Comparison of ENCODE assay signal across 12 cellular contexts in genomic region chr10:44933117-44933450, GRCh38. TPM values are rescaled to one million over a fixed set of nuclear protein-coding genes. Genes with fewer than 3 reads are reported as not detected.
DNase-seq lines count a peak whose midpoint lies in the region; ATAC-seq, FAIRE-seq and TF ChIP-seq lines count a peak whose summit lies in the region.
"Had no signal": no experiment of that assay in that cellular context is flagged by ENCODE, and none has a peak within 500 bp of the region (broad histone marks: within the 10 kb centered on the region; RNA-seq: fewer than 3 reads in every experiment).

No MANE protein-coding gene starts in this region.

- H3K9me3 Mint-ChIP-seq in stimulated activated naive CD8-positive, alpha-beta T cell treated with anti-CD3 and anti-CD28 coated beads, Interleukin-15, amount 100 ng/mL, for 72 hours: no peaks in the 10 kb centered on the region

- H3K27me3 ChIP-seq in KMS-11 (ENCODE audit: insufficient read depth, low read depth) (no peaks in the 10 kb centered on the region), HepG2 (ENCODE audit: control insufficient read depth in 1 of 2, insufficient read depth in 2 of 2, low read length in 2 of 2) (no peaks in the 10 kb centered on the region)
- H3K27me3 ChIP-seq: ascending aorta, SJCRH30 had no signal

- H3K4me3 ChIP-seq in KMS-11 (IDR thresholded peaks at IDR 0.05; ENCODE audit: insufficient read depth, low read depth, low read length): no peak overlapping the region
- H3K4me3 ChIP-seq in HepG2 (replicated peaks in 1 of 3; ENCODE audit: insufficient read depth in 1 of 3, low read depth in 2 of 3, low read length in 3 of 3): no peak overlapping the region
- H3K4me3 ChIP-seq: ascending aorta, SJCRH30 had no signal

- TF ChIP-seq CTCF in KMS-11 (conservative IDR thresholded peaks at IDR 0.05; ENCODE audit: low read depth, low read length) (no peak), HepG2 (CRISPR knock-in tag; IDR thresholded peaks at IDR 0.05) (no peak)

- H3K79me2 ChIP-seq in KMS-11 (ENCODE audit: insufficient read depth, low read depth) (no peaks in the 10 kb centered on the region), HepG2 (ENCODE audit: insufficient read depth, low read length) (no peaks in the 10 kb centered on the region)

- H3K36me3 ChIP-seq in KMS-11 (ENCODE audit: insufficient read depth) (no peaks in the 10 kb centered on the region), HepG2 (replicated peaks in 1 of 2; ENCODE audit: control insufficient read depth in 1 of 2, insufficient read depth in 2 of 2, low read length in 2 of 2) (no peaks in the 10 kb centered on the region)
- H3K36me3 ChIP-seq: ascending aorta, SJCRH30 had no signal

- peak; percentile 72 for ATAC-seq in stimulated activated naive CD8-positive, alpha-beta T cell treated with anti-CD3 and anti-CD28 coated beads, Interleukin-15, amount 100 ng/mL, for 72 hours
- ATAC-seq in stimulated activated naive CD8-positive, alpha-beta T cell treated with anti-CD3 and anti-CD28 coated beads, Interleukin-15, Interleukin-2, amounts not matched to agents 100 U/mL and 50 U/mL, for 24 hours: no peak
- ATAC-seq in HepG2 (peak; percentile 54), HG03108 (IDR thresholded peaks at IDR 0.05; ENCODE audit: unreplicated experiment) (no peak)

- H3K27ac ChIP-seq in KMS-11 (peak overlapping the region; percentile 45), HepG2 (ENCODE audit: extremely low read length, insufficient read depth, low read length) (no peak overlapping the region)
- H3K27ac ChIP-seq: SJCRH30 had no signal

- H3K4me3 Mint-ChIP-seq in stimulated activated naive CD8-positive, alpha-beta T cell treated with anti-CD3 and anti-CD28 coated beads, Interleukin-15, amount 100 ng/mL, for 72 hours: no peak overlapping the region
- H3K4me3 Mint-ChIP-seq: activated CD8-positive, alpha-beta memory T cell treated with anti-CD3 and anti-CD28 coated beads, Interleukin-2, amount 10 ng/mL, durations not matched to agents 7 days and 5 days had no signal

- no peak for FAIRE-seq in HepG2 (lab: Jason Lieb, UNC)
- FAIRE-seq in HTR-8/SVneo (lab: Jason Lieb, UNC): no peak
- FAIRE-seq: kidney had no signal

- CTCF ChIA-PET in HepG2 (lab: Yijun Ruan, JAX; ENCODE audit: low intra/inter-chr PET ratio, low total read pairs): interaction anchor here (1.5 to 3.1 kb wide), 3 partner anchors 27 to 58 kb away, joined by 5 to 64 read pairs (median 16); no protein-coding TSS in a partner anchor

- 13% methylated on average over 1 of the region's 1 CpG for WGBS in HepG2 (ENCODE audit: low lambda C conversion rate)

- intact Hi-C loops in HepG2 (cut with micrococcal nuclease; ENCODE audit: unreplicated experiment): loop anchor here (5.0 kb wide), 1 partner anchor 59 kb away; no protein-coding TSS in a partner anchor

- H2AFZ ChIP-seq in KMS-11 (ENCODE audit: low read depth): peak overlapping the region; percentile 38; the same call in 1 of the 2 replicates
- H2AFZ ChIP-seq in HepG2 (ENCODE audit: low read length): no peak overlapping the region

- H3K9me3 ChIP-seq in HepG2 (ENCODE audit: low read length): no peaks in the 10 kb centered on the region
- H3K9me3 ChIP-seq: ascending aorta, SJCRH30 had no signal

- TF ChIP-seq RAD21 in HepG2 (CRISPR knock-in tag; IDR thresholded peaks at IDR 0.05): no peak

- peaks cover 8% of the 10 kb centered on the region for H3K4me1 Mint-ChIP-seq in stimulated activated naive CD8-positive, alpha-beta T cell treated with anti-CD3 and anti-CD28 coated beads, Interleukin-15, amount 100 ng/mL, for 72 hours

- in situ Hi-C loops in HepG2 (cut with HindIII; ENCODE audit: extremely low pct_ligation_motif_present, low pct_unique_long_range_greater_than_20kb): loop anchor here (5.0 kb wide), 1 partner anchor 44 kb away; the partner anchor contains the start of gene DEPP1

- H3K9ac ChIP-seq in KMS-11 (no peak overlapping the region), HepG2 (ENCODE audit: insufficient read depth, low read depth, low read length) (no peak overlapping the region)

- no peak overlapping the region for H3K27ac Mint-ChIP-seq in stimulated activated naive CD8-positive, alpha-beta T cell treated with anti-CD3 and anti-CD28 coated beads, Interleukin-15, amount 100 ng/mL, for 72 hours
- H3K27ac Mint-ChIP-seq: activated CD8-positive, alpha-beta memory T cell treated with anti-CD3 and anti-CD28 coated beads, Interleukin-2, amount 10 ng/mL, durations not matched to agents 7 days and 5 days had no signal

- no peak for TF ChIP-seq POLR2A in HepG2 (IDR thresholded peaks at IDR 0.05; ENCODE audit: insufficient read depth in 1 of 2, low read depth in 2 of 2, low read length in 2 of 2)

- no TSS peak for BruUV-seq in HepG2 (replicated peaks; lab: Mats Ljungman, UMichigan)

- POLR2A ChIA-PET in HepG2 (lab: Yijun Ruan, JAX): interaction anchor here (0.7 to 7.1 kb wide), 8 partner anchors 16 to 62 kb away, joined by 3 to 215 read pairs (median 8); partner anchors contain the start of genes DEPP1, RASSF4 and TMEM72

- H4K20me1 ChIP-seq in KMS-11 (ENCODE audit: insufficient read depth) (no peaks in the 10 kb centered on the region), HepG2 (ENCODE audit: insufficient read depth, low read length) (no peaks in the 10 kb centered on the region)

- H3K4me2 ChIP-seq in KMS-11 (peak overlapping the region; percentile 13; the same call in 1 of the 2 replicates), HepG2 (ENCODE audit: low read depth, low read length) (no peak overlapping the region)

- H3K4me1 ChIP-seq in KMS-11 (ENCODE audit: low read depth, poor library complexity, severe bottlenecking) (peaks cover 46% of the 10 kb centered on the region), HepG2 (ENCODE audit: insufficient read depth, low read length) (peaks cover 68% of the 10 kb centered on the region)

- H3K27me3 Mint-ChIP-seq in stimulated activated naive CD8-positive, alpha-beta T cell treated with anti-CD3 and anti-CD28 coated beads, Interleukin-15, amount 100 ng/mL, for 72 hours: peaks cover 16% of the 10 kb centered on the region
- H3K27me3 Mint-ChIP-seq: activated CD8-positive, alpha-beta memory T cell treated with anti-CD3 and anti-CD28 coated beads, Interleukin-2, amount 10 ng/mL, durations not matched to agents 7 days and 5 days had no signal

- no peak for DNase-seq in stimulated activated naive CD8-positive, alpha-beta T cell treated with anti-CD3 and anti-CD28 coated beads, Interleukin-15, amount 100 ng/mL, for 72 hours
- DNase-seq in stimulated activated naive CD8-positive, alpha-beta T cell treated with anti-CD3 and anti-CD28 coated beads, Interleukin-15, Interleukin-2, amounts not matched to agents 100 U/mL and 50 U/mL, for 24 hours: no peak
- DNase-seq in HepG2 (ENCODE audit: low spot score) (no peak), HTR-8/SVneo (ENCODE audit: insufficient read length, low spot score) (no peak), activated gamma-delta T cell treated with Interleukin-2 at 50 U/mL for 16 hours (no peak), SIG-M5 (lab: John Stamatoyannopoulos, UW) (no peak)

- TF ChIP-seq EP300 in HepG2 (IDR thresholded peaks at IDR 0.05; ENCODE audit: low read depth in 2 of 2, low read length in 2 of 2) (no peak), HepG2 (CRISPR knock-in tag; IDR thresholded peaks at IDR 0.05; ENCODE audit: borderline replicate concordance) (no peak)

RNA-seq across cellular contexts. Expression of gene TMEM72, which starts 21.9 kb away (rescaled TPM):
- total RNA-seq in HepG2 (2016; rRNA removed; fragmentation: Illumina TruSeq; extraction: Trizol): 0.04 TPM in 1 of 2 replicates, not detected in the other
- 0.09 TPM in 1 of 2 replicates, not detected in the other for total RNA-seq in HepG2 (2016; cell fraction: cytosol; rRNA removed; fragmentation: Illumina TruSeq; extraction: Trizol; ENCODE audit: low read depth)
- 0.04 TPM in 1 of 2 replicates, not detected in the other for total RNA-seq in HepG2 (2016; cell fraction: insoluble cytoplasmic fraction; rRNA removed; fragmentation: Illumina TruSeq; extraction: Trizol)
- 0.12 TPM in 1 of 2 replicates, not detected in the other for total RNA-seq in HepG2 (2016; cell fraction: membrane; rRNA removed; fragmentation: Illumina TruSeq; extraction: Trizol)
- 0.16 and 0.19 TPM in 2 replicates for total RNA-seq in HepG2 (2016; cell fraction: nucleus; rRNA removed; fragmentation: Illumina TruSeq; extraction: Trizol)
- polyA plus RNA-seq in HepG2 (2011; rRNA removed): not detected in 2 replicates
- not detected in 2 replicates for polyA plus RNA-seq in HepG2 (2011; cell fraction: cytosol; rRNA removed)
- polyA plus RNA-seq in HepG2 (2011; cell fraction: nucleus; rRNA removed): not detected in 2 replicates
- polyA plus RNA-seq in HepG2 (2012): not detected in 2 replicates
- not detected in 2 replicates for polyA plus RNA-seq in HepG2 (2016; cell fraction: cytosol; fragmentation: Illumina TruSeq; extraction: Trizol; ENCODE audit: low read depth)
- polyA plus RNA-seq in HepG2 (2016; cell fraction: insoluble cytoplasmic fraction; fragmentation: Illumina TruSeq; extraction: Trizol; ENCODE audit: low read depth): not detected in 2 replicates
- polyA plus RNA-seq in HepG2 (2016; cell fraction: membrane; fragmentation: Illumina TruSeq; extraction: Trizol; ENCODE audit: low read depth): not detected in 2 replicates
- not detected in 2 replicates for polyA plus RNA-seq in HepG2 (2016; cell fraction: nucleus; fragmentation: Illumina TruSeq; extraction: Trizol; ENCODE audit: insufficient read depth, low read depth)
- polyA minus RNA-seq in HepG2 (2011; rRNA and poly(A)+ RNA removed; ENCODE audit: low replicate concordance): not detected in 2 replicates
- polyA minus RNA-seq in HepG2 (2011; cell fraction: cytosol; rRNA and poly(A)+ RNA removed): not detected in 2 replicates
- 0.13 and 0.25 TPM in 2 replicates for polyA minus RNA-seq in HepG2 (2011; cell fraction: nucleus; rRNA and poly(A)+ RNA removed)
- total RNA-seq: activated CD8-positive, alpha-beta memory T cell treated with anti-CD3 and anti-CD28 coated beads, Interleukin-2, amount 10 ng/mL, durations not matched to agents 7 days and 5 days; ascending aorta had no signal

RNA-seq across cellular contexts. Expression of gene RASSF4, which starts 26.5 kb away (rescaled TPM):
- 49.9 and 51.7 TPM in 2 replicates for total RNA-seq in HepG2 (2016; rRNA removed; fragmentation: Illumina TruSeq; extraction: Trizol)
- total RNA-seq in HepG2 (2016; cell fraction: cytosol; rRNA removed; fragmentation: Illumina TruSeq; extraction: Trizol; ENCODE audit: low read depth): 22.4 and 22.8 TPM in 2 replicates
- 49.9 and 50.1 TPM in 2 replicates for total RNA-seq in HepG2 (2016; cell fraction: insoluble cytoplasmic fraction; rRNA removed; fragmentation: Illumina TruSeq; extraction: Trizol)
- total RNA-seq in HepG2 (2016; cell fraction: membrane; rRNA removed; fragmentation: Illumina TruSeq; extraction: Trizol): 39.2 and 45.6 TPM in 2 replicates
- total RNA-seq in HepG2 (2016; cell fraction: nucleus; rRNA removed; fragmentation: Illumina TruSeq; extraction: Trizol): 52.1 and 54.6 TPM in 2 replicates
- 34.0 and 39.7 TPM in 2 replicates for polyA plus RNA-seq in HepG2 (2011; rRNA removed)
- 20.4 and 25.8 TPM in 2 replicates for polyA plus RNA-seq in HepG2 (2011; cell fraction: cytosol; rRNA removed)
- polyA plus RNA-seq in HepG2 (2011; cell fraction: nucleus; rRNA removed): 140 TPM in 2 replicates
- 25.0 and 26.7 TPM in 2 replicates for polyA plus RNA-seq in HepG2 (2012)
- polyA plus RNA-seq in HepG2 (2016; cell fraction: cytosol; fragmentation: Illumina TruSeq; extraction: Trizol; ENCODE audit: low read depth): 18.5 and 22.5 TPM in 2 replicates
- polyA plus RNA-seq in HepG2 (2016; cell fraction: insoluble cytoplasmic fraction; fragmentation: Illumina TruSeq; extraction: Trizol; ENCODE audit: low read depth): 53.5 and 57.9 TPM in 2 replicates
- 31.2 and 31.3 TPM in 2 replicates for polyA plus RNA-seq in HepG2 (2016; cell fraction: membrane; fragmentation: Illumina TruSeq; extraction: Trizol; ENCODE audit: low read depth)
- 84.5 and 98.6 TPM in 2 replicates for polyA plus RNA-seq in HepG2 (2016; cell fraction: nucleus; fragmentation: Illumina TruSeq; extraction: Trizol; ENCODE audit: insufficient read depth, low read depth)
- 0.12 and 67.0 TPM in 2 replicates for polyA minus RNA-seq in HepG2 (2011; rRNA and poly(A)+ RNA removed; ENCODE audit: low replicate concordance)
- polyA minus RNA-seq in HepG2 (2011; cell fraction: cytosol; rRNA and poly(A)+ RNA removed): 13.4 and 16.0 TPM in 2 replicates
- polyA minus RNA-seq in HepG2 (2011; cell fraction: nucleus; rRNA and poly(A)+ RNA removed): 74.3 and 88.9 TPM in 2 replicates

RNA-seq across cellular contexts. Expression of gene DEPP1, which starts 45.5 kb away (rescaled TPM):
- 11.2 and 14.8 TPM in 2 replicates for total RNA-seq in HepG2 (2016; rRNA removed; fragmentation: Illumina TruSeq; extraction: Trizol)
- total RNA-seq in HepG2 (2016; cell fraction: cytosol; rRNA removed; fragmentation: Illumina TruSeq; extraction: Trizol; ENCODE audit: low read depth): 3.0 and 5.0 TPM in 2 replicates
- 9.0 and 15.3 TPM in 2 replicates for total RNA-seq in HepG2 (2016; cell fraction: insoluble cytoplasmic fraction; rRNA removed; fragmentation: Illumina TruSeq; extraction: Trizol)
- total RNA-seq in HepG2 (2016; cell fraction: membrane; rRNA removed; fragmentation: Illumina TruSeq; extraction: Trizol): 9.0 and 9.3 TPM in 2 replicates
- 15.1 and 16.0 TPM in 2 replicates for total RNA-seq in HepG2 (2016; cell fraction: nucleus; rRNA removed; fragmentation: Illumina TruSeq; extraction: Trizol)
- polyA plus RNA-seq in HepG2 (2011; rRNA removed): 270 and 338 TPM in 2 replicates
- polyA plus RNA-seq in HepG2 (2011; cell fraction: cytosol; rRNA removed): 261 and 317 TPM in 2 replicates
- 103 and 135 TPM in 2 replicates for polyA plus RNA-seq in HepG2 (2011; cell fraction: nucleus; rRNA removed)
- polyA plus RNA-seq in HepG2 (2012): 132 and 232 TPM in 2 replicates
- polyA plus RNA-seq in HepG2 (2016; cell fraction: cytosol; fragmentation: Illumina TruSeq; extraction: Trizol; ENCODE audit: low read depth): 2.0 and 2.5 TPM in 2 replicates
- 9.3 and 11.2 TPM in 2 replicates for polyA plus RNA-seq in HepG2 (2016; cell fraction: insoluble cytoplasmic fraction; fragmentation: Illumina TruSeq; extraction: Trizol; ENCODE audit: low read depth)
- 3.6 and 5.2 TPM in 2 replicates for polyA plus RNA-seq in HepG2 (2016; cell fraction: membrane; fragmentation: Illumina TruSeq; extraction: Trizol; ENCODE audit: low read depth)
- 13.4 and 15.5 TPM in 2 replicates for polyA plus RNA-seq in HepG2 (2016; cell fraction: nucleus; fragmentation: Illumina TruSeq; extraction: Trizol; ENCODE audit: insufficient read depth, low read depth)
- polyA minus RNA-seq in HepG2 (2011; rRNA and poly(A)+ RNA removed; ENCODE audit: low replicate concordance): 1.8 and 739 TPM in 2 replicates
- polyA minus RNA-seq in HepG2 (2011; cell fraction: cytosol; rRNA and poly(A)+ RNA removed): 249 and 254 TPM in 2 replicates
- 107 and 142 TPM in 2 replicates for polyA minus RNA-seq in HepG2 (2011; cell fraction: nucleus; rRNA and poly(A)+ RNA removed)

Comparison
In these comparisons a context has a peak if more than half of its experiments do, and no peak if none do; other contexts are left out.
1. ATAC-seq: peak in stimulated activated naive CD8-positive, alpha-beta T cell treated with anti-CD3 and anti-CD28 coated beads, Interleukin-15, amount 100 ng/mL, for 72 hours (single experiment) and HepG2 (single experiment); none in stimulated activated naive CD8-positive, alpha-beta T cell treated with anti-CD3 and anti-CD28 coated beads, Interleukin-15, Interleukin-2, amounts not matched to agents 100 U/mL and 50 U/mL, for 24 hours (single experiment) and HG03108 (single experiment).